8 cellular contexts compared by ENCODE assay signal in the genomic region with DNA sequence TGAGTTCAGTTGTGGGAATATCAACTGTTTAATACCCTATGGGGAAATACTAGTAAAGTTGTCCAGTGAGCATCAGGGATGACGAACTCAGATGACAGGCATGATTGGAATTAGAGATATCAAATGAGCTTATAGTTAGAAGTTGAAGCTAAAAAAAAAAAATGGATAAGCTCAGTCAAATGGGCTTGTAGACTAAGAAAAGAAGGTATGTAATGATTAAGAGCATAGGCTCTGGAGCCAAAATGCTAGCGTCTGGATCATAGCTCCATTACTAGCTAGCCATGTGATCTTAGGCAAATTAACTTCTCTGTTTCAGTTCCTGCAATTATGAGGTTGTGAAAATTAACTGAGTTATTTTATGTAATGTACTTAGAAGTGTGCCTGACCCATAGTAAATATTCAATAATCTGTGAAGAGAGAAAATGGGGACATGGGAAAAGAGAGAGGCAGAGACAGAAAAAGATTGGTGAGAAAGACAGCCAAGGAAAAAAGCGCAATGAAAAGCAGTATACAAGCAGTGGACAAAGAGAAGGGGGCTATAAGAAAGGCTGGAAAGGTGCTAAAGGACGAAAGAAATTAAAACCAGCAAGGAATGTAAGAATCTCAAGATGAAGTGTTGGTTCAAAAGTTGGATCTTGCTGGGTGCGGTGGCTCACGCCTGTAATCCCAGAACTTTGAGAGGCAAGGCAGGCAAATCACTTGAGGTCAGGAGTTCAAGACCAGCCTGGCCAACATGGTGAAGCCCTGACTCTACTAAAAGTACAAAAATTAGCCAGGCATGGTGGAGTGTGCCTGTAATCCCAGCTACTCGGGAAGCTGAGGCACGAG.
DNase-seq lines count a peak whose midpoint lies in the region; ATAC-seq and TF ChIP-seq lines count a peak whose summit lies in the region.

No MANE protein-coding gene starts in this region.

- no peak overlapping the region for H3K14ac ChIP-seq in H9 (ENCODE audit: insufficient read depth, low read length)

- no peak overlapping the region for H3K23ac ChIP-seq in H9 (ENCODE audit: insufficient read length, low read depth, low read length)

- no peak overlapping the region for H4K5ac ChIP-seq in H9 (ENCODE audit: insufficient read length, low read depth, low read length)

- no peak for DNase-seq in activated naive CD4-positive, alpha-beta T cell treated with anti-CD3 and anti-CD28 coated beads, Interleukin-2, amount 10 ng/mL, durations not matched to agents 7 days and 5 days
- DNase-seq in activated naive CD4-positive, alpha-beta T cell (lab: John Stamatoyannopoulos, UW) = no peak
- DNase-seq in Peyer's patch = no peak
- DNase-seq in foreskin keratinocyte = peak; percentile 91 to 97
- no peak for DNase-seq in pons (ENCODE audit: low spot score)
- DNase-seq in H9 = no peak
- DNase-seq in stimulated activated CD4-positive, alpha-beta T cell treated with anti-CD3 and anti-CD28 coated beads, Interleukin-2, amount 100 ng/mL, for 48 hours = no peak

- no peaks in the 10 kb centered on the region for H3K79me1 ChIP-seq in H9 (ENCODE audit: insufficient read depth, low read depth, low read length, poor library complexity, severe bottlenecking)

- no peak overlapping the region for H2BK15ac ChIP-seq in H9 (ENCODE audit: low read depth, low read length)

- no peak overlapping the region for H4K91ac ChIP-seq in H9 (ENCODE audit: insufficient read length, low read depth, low read length)

- no peak overlapping the region for H3K4me3 ChIP-seq in Peyer's patch

- no peak overlapping the region for H3K9ac ChIP-seq in H9 (ENCODE audit: extremely low read depth, insufficient read length, low read length)

- H2AFZ ChIP-seq in H9 (ENCODE audit: low read length) = no peak overlapping the region

- H3K9me3 ChIP-seq in Peyer's patch (no peaks in the 10 kb centered on the region), H9 (ENCODE audit: control insufficient read depth, low read depth, low read length) (no peaks in the 10 kb centered on the region)

- H3K9me3 Mint-ChIP-seq in activated naive CD4-positive, alpha-beta T cell treated with anti-CD3 and anti-CD28 coated beads, Interleukin-2, amount 10 ng/mL, durations not matched to agents 7 days and 5 days = peaks cover 4% of the 10 kb centered on the region
- H3K9me3 Mint-ChIP-seq in H9 = no peaks in the 10 kb centered on the region

- H2BK120ac ChIP-seq in H9 (ENCODE audit: low read depth, low read length, poor library complexity, severe bottlenecking) = no peak overlapping the region

- no peaks in the 10 kb centered on the region for H3K27me3 Mint-ChIP-seq in activated naive CD4-positive, alpha-beta T cell treated with anti-CD3 and anti-CD28 coated beads, Interleukin-2, amount 10 ng/mL, durations not matched to agents 7 days and 5 days
- H3K27me3 Mint-ChIP-seq in H9 (ENCODE audit: low read depth) = no peaks in the 10 kb centered on the region

- H2BK20ac ChIP-seq in H9 (ENCODE audit: low read depth, low read length, poor library complexity, severe bottlenecking) = no peak overlapping the region

- H3K4me1 Mint-ChIP-seq in activated naive CD4-positive, alpha-beta T cell treated with anti-CD3 and anti-CD28 coated beads, Interleukin-2, amount 10 ng/mL, durations not matched to agents 7 days and 5 days = peaks cover 77% of the 10 kb centered on the region
- H3K4me1 Mint-ChIP-seq in H9 = peaks cover 10 to 12% of the 10 kb centered on the region in 2 experiments

- H3K4ac ChIP-seq in H9 (ENCODE audit: low read depth, low read length) = no peak overlapping the region

- H2BK5ac ChIP-seq in H9 (ENCODE audit: insufficient read length, low read length) = no peak overlapping the region

- no peak for TF ChIP-seq POLR2A in Peyer's patch (IDR thresholded peaks at IDR 0.05)

- no peaks in the 10 kb centered on the region for H4K20me1 ChIP-seq in H9 (ENCODE audit: control insufficient read depth, insufficient read depth, insufficient read length)

- H3K4me1 ChIP-seq in Peyer's patch = no peaks in the 10 kb centered on the region
- peaks cover 35% of the 10 kb centered on the region for H3K4me1 ChIP-seq in foreskin keratinocyte
- peaks cover 2% of the 10 kb centered on the region; the same call in 1 of the 2 replicates for H3K4me1 ChIP-seq in H9 (ENCODE audit: insufficient read depth, low read length)

- peak overlapping the region; percentile 97 for H3K27ac Mint-ChIP-seq in activated naive CD4-positive, alpha-beta T cell treated with anti-CD3 and anti-CD28 coated beads, Interleukin-2, amount 10 ng/mL, durations not matched to agents 7 days and 5 days
- H3K27ac Mint-ChIP-seq in H9 = no peak overlapping the region

- no peak overlapping the region for H3K4me2 ChIP-seq in H9 (ENCODE audit: insufficient read depth, insufficient read length, low read length)

- H3K4me3 Mint-ChIP-seq in activated naive CD4-positive, alpha-beta T cell treated with anti-CD3 and anti-CD28 coated beads, Interleukin-2, amount 10 ng/mL, durations not matched to agents 7 days and 5 days = peak overlapping the region; percentile 54
- H3K4me3 Mint-ChIP-seq in H9 = no peak overlapping the region

- no peak overlapping the region for H3T11ph ChIP-seq in H9 (ENCODE audit: low read length)

- peak; percentile 46 for ATAC-seq in HG02973 (IDR thresholded peaks at IDR 0.05; ENCODE audit: unreplicated experiment)
- ATAC-seq in foreskin keratinocyte = peak; percentile 82

- H3K56ac ChIP-seq in H9 (ENCODE audit: insufficient read length, low read depth, low read length) = no peak overlapping the region

- CTCF ChIA-PET in activated naive CD4-positive, alpha-beta T cell treated with anti-CD3 and anti-CD28 coated beads, Interleukin-2, amount 10 ng/mL, durations not matched to agents 7 days and 5 days (lab: Charles Lee) = interaction anchor here (0.7 to 2.8 kb wide), 10 partner anchors 14 to 653 kb away, joined by 3 to 14 read pairs (median 4); a partner anchor contains a TSS

- H3K79me2 ChIP-seq in H9 (ENCODE audit: insufficient read depth, low read length) = no peaks in the 10 kb centered on the region

- H3K36me3 ChIP-seq in Peyer's patch = no peaks in the 10 kb centered on the region

- no peak overlapping the region for H3K18ac ChIP-seq in H9 (ENCODE audit: insufficient read length, low read depth, low read length)

- H2BK12ac ChIP-seq in H9 (ENCODE audit: insufficient read length, low read depth, low read length) = no peak overlapping the region

- no peak overlapping the region for H4K8ac ChIP-seq in H9 (replicated peaks; ENCODE audit: insufficient read length, low read depth, low read length)

- WGBS in H9 (ENCODE audit: extremely low coverage, insufficient read length, low lambda C conversion rate) = no CpG with 5 or more reads among the region's 8 CpGs

- H3K23me2 ChIP-seq in H9 (ENCODE audit: insufficient read length, low read depth, low read length, poor library complexity, severe bottlenecking) = no peaks in the 10 kb centered on the region

- TF ChIP-seq CTCF in Peyer's patch (IDR thresholded peaks at IDR 0.05) (no peak), foreskin keratinocyte (conservative IDR thresholded peaks at IDR 0.05) (no peak), H9 (conservative IDR thresholded peaks at IDR 0.05) (no peak)

- no peaks in the 10 kb centered on the region for H3K27me3 ChIP-seq in Peyer's patch
- no peaks in the 10 kb centered on the region for H3K27me3 ChIP-seq in foreskin keratinocyte
- no peaks in the 10 kb centered on the region for H3K27me3 ChIP-seq in H9 (ENCODE audit: insufficient read depth, low read length)

- H3K27ac ChIP-seq in Peyer's patch (peak overlapping the region; percentile 37 to 82 (median 68)), foreskin keratinocyte (peak overlapping the region; percentile 77), H9 (ENCODE audit: insufficient read length, low read depth, low read length) (no peak overlapping the region)

- no peak overlapping the region for H2AK5ac ChIP-seq in H9 (ENCODE audit: insufficient read length, low read length)

- H3K36me3 Mint-ChIP-seq in activated naive CD4-positive, alpha-beta T cell treated with anti-CD3 and anti-CD28 coated beads, Interleukin-2, amount 10 ng/mL, durations not matched to agents 7 days and 5 days = peaks cover 17% of the 10 kb centered on the region
- H3K36me3 Mint-ChIP-seq in H9 (ENCODE audit: insufficient read depth in 1 of 3, low read depth in 3 of 3) = no peaks in the 10 kb centered on the region

Comparison
In these comparisons a context has a peak if more than half of its experiments do, and no peak if none do; other contexts are left out.
1. DNase-seq: peak in foreskin keratinocyte (2 of 2); none in activated naive CD4-positive, alpha-beta T cell treated with anti-CD3 and anti-CD28 coated beads, Interleukin-2, amount 10 ng/mL, durations not matched to agents 7 days and 5 days (single experiment), activated naive CD4-positive, alpha-beta T cell (0 of 4), Peyer's patch (0 of 3), pons (single experiment), H9 (single experiment) and stimulated activated CD4-positive, alpha-beta T cell treated with anti-CD3 and anti-CD28 coated beads, Interleukin-2, amount 100 ng/mL, for 48 hours (0 of 2).